In genomic region chr2:151774506-151774905, GRCh38 we compare ENCODE assay signal across 11 cellular contexts. TPM values are rescaled to one million over a fixed set of nuclear protein-coding genes. Genes with fewer than 3 reads are reported as not detected.
A peak's percentile ranks its signal among the peaks of the same experiment; 100 is the strongest.
DNase-seq lines count a peak whose midpoint lies in the region; ATAC-seq, FAIRE-seq and TF ChIP-seq lines count a peak whose summit lies in the region.
"Had no signal": no experiment of that assay in that cellular context is flagged by ENCODE, and none has a peak within 500 bp of the region (broad histone marks: within the 10 kb centered on the region; RNA-seq: fewer than 3 reads in every experiment).

No MANE protein-coding gene starts in this region.

- POLR2A ChIA-PET in activated B cell treated with CpG ODN at 0.5 μM for 24 hours (lab: Charles Lee) = interaction anchor here (0.6 to 1.8 kb wide), 6 partner anchors 8 to 53 kb away, joined by 3 to 27 read pairs (median 4); partner anchors contain the start of gene ARL5A
- POLR2A ChIA-PET in CD8-positive, alpha-beta memory T cell (lab: Charles Lee) = no interaction called here

- peaks cover 8% of the 10 kb centered on the region for H3K9me3 Mint-ChIP-seq in activated B cell treated with CpG ODN at 0.5 μM for 24 hours
- peaks cover 0 to 8% (median 4%) of the 10 kb centered on the region in 5 donors for H3K9me3 Mint-ChIP-seq in CD8-positive, alpha-beta memory T cell

- WGBS in spleen, 5 donors = 53 to 69% (median 62%) methylated on average over 3 of the region's 3 CpGs
- WGBS in stomach, 5 donors = 52 to 67% (median 55%) methylated on average over 3 of the region's 3 CpGs

- H3K9me3 ChIP-seq in spleen = peaks cover 0 to 14% (median 0%) of the 10 kb centered on the region in 8 donors
- H3K9me3 ChIP-seq in CD8-positive, alpha-beta memory T cell (ENCODE audit: low read length) = no peaks in the 10 kb centered on the region
- peaks cover 0 to 7% (median 0%) of the 10 kb centered on the region in 4 donors for H3K9me3 ChIP-seq in stomach
- H3K9me3 ChIP-seq: testis had no signal

- H3K27me3 ChIP-seq in spleen (replicated peaks in 1 of 7) = no peaks in the 10 kb centered on the region
- H3K27me3 ChIP-seq in CD8-positive, alpha-beta memory T cell (ENCODE audit: insufficient read depth, low read length, poor library complexity, severe bottlenecking) = no peaks in the 10 kb centered on the region
- no peaks in the 10 kb centered on the region for H3K27me3 ChIP-seq in stomach
- H3K27me3 ChIP-seq: testis had no signal

- peaks cover 5 to 53% (median 11%) of the 10 kb centered on the region in 6 donors for H3K4me1 ChIP-seq in spleen
- H3K4me1 ChIP-seq in CD8-positive, alpha-beta memory T cell (ENCODE audit: insufficient read depth, low read length) = no peaks in the 10 kb centered on the region
- H3K4me1 ChIP-seq in stomach = peaks cover 0 to 12% (median 0%) of the 10 kb centered on the region in 4 donors

- intact Hi-C loops in activated B cell treated with CpG ODN at 0.5 μM for 24 hours (cut with micrococcal nuclease) (loop anchor here (5.0 kb wide), 1 partner anchor 247 kb away; no protein-coding TSS in a partner anchor), spleen (cut with DNase I; ENCODE audit: low total_unique reads) (no loop called here), stomach (cut with DNase I; ENCODE audit: low total_unique reads) (no loop called here)

- H3K4me3 Mint-ChIP-seq in activated B cell treated with CpG ODN at 0.5 μM for 24 hours = peak overlapping the region; percentile 75
- no peak overlapping the region for H3K4me3 Mint-ChIP-seq in CD8-positive, alpha-beta memory T cell

- peaks cover 38% of the 10 kb centered on the region for H3K36me3 Mint-ChIP-seq in activated B cell treated with CpG ODN at 0.5 μM for 24 hours (ENCODE audit: low read depth)
- H3K36me3 Mint-ChIP-seq in CD8-positive, alpha-beta memory T cell = peaks cover 28 to 48% (median 37%) of the 10 kb centered on the region in 3 donors

- TF ChIP-seq POLR2A in spleen (IDR thresholded peaks at IDR 0.05) (no peak), stomach (IDR thresholded peaks at IDR 0.05) (no peak)

- H3K4me3 ChIP-seq in spleen (no peak overlapping the region), stomach (no peak overlapping the region)
- H3K4me3 ChIP-seq in CD8-positive, alpha-beta memory T cell (ENCODE audit: low read length) = no peak overlapping the region
- H3K4me3 ChIP-seq: testis had no signal

- ATAC-seq in activated B cell treated with CpG ODN at 0.5 μM for 24 hours (ENCODE audit: low read depth) = peak; percentile 4

- H3K36me3 ChIP-seq in spleen = peaks cover 0 to 33% (median 2%) of the 10 kb centered on the region in 6 donors
- H3K36me3 ChIP-seq in CD8-positive, alpha-beta memory T cell (ENCODE audit: insufficient read depth, low read length) = no peaks in the 10 kb centered on the region
- H3K36me3 ChIP-seq in stomach = peaks cover 0 to 23% (median 17%) of the 10 kb centered on the region in 4 donors

- no peak for TF ChIP-seq CTCF in activated B cell treated with CpG ODN at 0.5 μM for 24 hours (IDR thresholded peaks at IDR 0.05)
- no peak for TF ChIP-seq CTCF in spleen (IDR thresholded peaks at IDR 0.05 in 8 of 11, conservative IDR thresholded peaks at IDR 0.05 in 3 of 11)
- no peak for TF ChIP-seq CTCF in stomach (IDR thresholded peaks at IDR 0.05)

- no peaks in the 10 kb centered on the region for H3K27me3 Mint-ChIP-seq in activated B cell treated with CpG ODN at 0.5 μM for 24 hours
- no peaks in the 10 kb centered on the region for H3K27me3 Mint-ChIP-seq in CD8-positive, alpha-beta memory T cell

- FAIRE-seq in GM19239 (lab: Jason Lieb, UNC) = peak; percentile 23

- peak overlapping the region; percentile 97 for H3K27ac Mint-ChIP-seq in activated B cell treated with CpG ODN at 0.5 μM for 24 hours
- H3K27ac Mint-ChIP-seq in CD8-positive, alpha-beta memory T cell = no peak overlapping the region

- CTCF ChIA-PET in activated B cell treated with CpG ODN at 0.5 μM for 24 hours (lab: Charles Lee) = interaction anchor here (1.6 to 1.7 kb wide), 2 partner anchors 17 to 32 kb away, joined by 4 to 5 read pairs; no protein-coding TSS in a partner anchor
- CTCF ChIA-PET in CD8-positive, alpha-beta memory T cell (lab: Charles Lee) = no interaction called here

- no peak for TF ChIP-seq EP300 in stomach (IDR thresholded peaks at IDR 0.05)

- peaks cover 74% of the 10 kb centered on the region for H3K4me1 Mint-ChIP-seq in activated B cell treated with CpG ODN at 0.5 μM for 24 hours
- peaks cover 0 to 2% (median 0%) of the 10 kb centered on the region in 3 donors for H3K4me1 Mint-ChIP-seq in CD8-positive, alpha-beta memory T cell

- DNase-seq in GM19239 (ENCODE audit: insufficient read length, low spot score) = no peak
- DNase-seq in activated B cell treated with CpG ODN at 0.5 μM for 24 hours = no peak
- peak; percentile 33 for DNase-seq in fibroblast of the conjunctiva (ENCODE audit: low read depth)
- DNase-seq in spleen = no peak
- DNase-seq in NCI-H510A (lab: John Stamatoyannopoulos, UW) = no peak
- DNase-seq in CD8-positive, alpha-beta memory T cell = no peak
- no peak for DNase-seq in NCI-H82 treated with DMSO at 0.1 percent for 48 hours (lab: John Stamatoyannopoulos, UW; ENCODE audit: unreplicated experiment)
- DNase-seq in stomach = no peak
- DNase-seq: activated gamma-delta T cell, MV-4-11, testis had no signal

- H3K27ac ChIP-seq in spleen (peak overlapping the region in 5 of 8 donors; percentile 5 to 60 (median 21)), stomach (no peak overlapping the region)
- H3K27ac ChIP-seq in CD8-positive, alpha-beta memory T cell (ENCODE audit: low read depth, low read length) = no peak overlapping the region
- H3K27ac ChIP-seq: testis had no signal

RNA-seq across cellular contexts. Expression of gene NEB, which starts 40.2 kb away (rescaled TPM):
- total RNA-seq in activated B cell treated with CpG ODN at 0.5 μM for 24 hours = 1.2 and 2.0 TPM in 2 replicates
- 1 to 10 TPM; 1.2 to 6.2 (median 2.5) TPM for total RNA-seq in spleen
- 1 to 10 TPM in 2 of 3 donors, under 1 TPM in 1; 0.96 to 3.2 (median 1.5) TPM for polyA plus RNA-seq in spleen
- total RNA-seq in CD8-positive, alpha-beta memory T cell = under 1 TPM; 0.29 to 0.31 TPM
- polyA plus RNA-seq in CD8-positive, alpha-beta memory T cell = 0.10 TPM
- total RNA-seq in stomach = 1 to 10 TPM in 2 of 5 donors, under 1 TPM in 2, not detected in 1; 0.58 to 1.3 (median 1.0) TPM
- polyA plus RNA-seq in stomach = 1 to 10 TPM in 2 of 3 donors, under 1 TPM in 1; 0.12 to 4.0 (median 1.0) TPM

RNA-seq across cellular contexts. Expression of gene ARL5A, which starts 53.7 kb away (rescaled TPM):
- total RNA-seq in activated B cell treated with CpG ODN at 0.5 μM for 24 hours = 51.0 and 53.2 TPM in 2 replicates
- 10 to 100 TPM; 38.6 to 89.9 (median 50.5) TPM for total RNA-seq in spleen
- polyA plus RNA-seq in spleen = 10 to 100 TPM in 2 of 3 donors, 1 to 10 TPM in 1; 9.5 to 14.7 (median 13.6) TPM
- total RNA-seq in CD8-positive, alpha-beta memory T cell = 10 to 100 TPM; 58.4 to 67.6 TPM
- 73.8 TPM for polyA plus RNA-seq in CD8-positive, alpha-beta memory T cell
- 10 to 100 TPM; 17.5 to 99.1 (median 40.0) TPM for total RNA-seq in stomach
- 10 to 100 TPM in 2 of 3 donors, 1 to 10 TPM in 1; 8.1 to 34.2 (median 17.7) TPM for polyA plus RNA-seq in stomach

Comparison
In these comparisons a context has a peak if more than half of its experiments do, and no peak if none do; other contexts are left out.
1. H3K27ac ChIP-seq: peak in spleen (5 of 8); none in CD8-positive, alpha-beta memory T cell (single experiment) and stomach (0 of 5).